Comparison of ENCODE assay signal across 6 cellular contexts in the genomic region with DNA sequence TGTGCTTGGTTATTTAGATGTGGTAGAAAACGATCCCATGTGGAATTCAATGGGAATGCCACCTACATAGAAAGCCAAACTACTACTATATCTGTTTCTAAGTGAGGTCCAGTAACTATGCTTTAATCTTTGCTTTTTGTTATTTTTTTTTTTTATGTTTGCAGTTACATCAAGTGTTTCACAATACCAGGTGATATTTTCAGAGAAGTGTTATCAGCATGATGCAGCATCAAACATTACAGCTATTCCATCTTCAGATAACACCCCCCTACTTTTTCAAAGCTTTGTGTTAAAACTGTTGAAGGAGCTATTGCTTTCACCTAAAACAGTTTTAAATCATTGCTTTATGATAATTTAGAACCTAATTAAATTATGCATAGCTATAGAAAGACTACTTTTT.
"Had no signal": no experiment of that assay in that cellular context is flagged by ENCODE, and none has a peak within 500 bp of the region (broad histone marks: within the 10 kb centered on the region; RNA-seq: fewer than 3 reads in every experiment).

No MANE protein-coding gene starts in this region.

- H3K9me3 Mint-ChIP-seq: HFFc6 had no signal

- H2AFZ ChIP-seq: GM23248 had no signal

- H3K9ac ChIP-seq: GM23248 had no signal

- H3K36me3 ChIP-seq: HAP-1 had no signal

- H3K27ac Mint-ChIP-seq: HFFc6 had no signal

- H3K27ac ChIP-seq: GM23248 had no signal

- H3K4me3 ChIP-seq: GM23248, HAP-1, K562 had no signal

- H3K4me3 Mint-ChIP-seq: HFFc6 had no signal

- H3K9me3 ChIP-seq: HAP-1 had no signal

- DNase-seq: GM23248, GOT3, H7, HFFc6 had no signal

- H3K4me1 ChIP-seq: HAP-1 had no signal
